ENCODE assay signal across 8 cellular contexts in the genomic region with DNA sequence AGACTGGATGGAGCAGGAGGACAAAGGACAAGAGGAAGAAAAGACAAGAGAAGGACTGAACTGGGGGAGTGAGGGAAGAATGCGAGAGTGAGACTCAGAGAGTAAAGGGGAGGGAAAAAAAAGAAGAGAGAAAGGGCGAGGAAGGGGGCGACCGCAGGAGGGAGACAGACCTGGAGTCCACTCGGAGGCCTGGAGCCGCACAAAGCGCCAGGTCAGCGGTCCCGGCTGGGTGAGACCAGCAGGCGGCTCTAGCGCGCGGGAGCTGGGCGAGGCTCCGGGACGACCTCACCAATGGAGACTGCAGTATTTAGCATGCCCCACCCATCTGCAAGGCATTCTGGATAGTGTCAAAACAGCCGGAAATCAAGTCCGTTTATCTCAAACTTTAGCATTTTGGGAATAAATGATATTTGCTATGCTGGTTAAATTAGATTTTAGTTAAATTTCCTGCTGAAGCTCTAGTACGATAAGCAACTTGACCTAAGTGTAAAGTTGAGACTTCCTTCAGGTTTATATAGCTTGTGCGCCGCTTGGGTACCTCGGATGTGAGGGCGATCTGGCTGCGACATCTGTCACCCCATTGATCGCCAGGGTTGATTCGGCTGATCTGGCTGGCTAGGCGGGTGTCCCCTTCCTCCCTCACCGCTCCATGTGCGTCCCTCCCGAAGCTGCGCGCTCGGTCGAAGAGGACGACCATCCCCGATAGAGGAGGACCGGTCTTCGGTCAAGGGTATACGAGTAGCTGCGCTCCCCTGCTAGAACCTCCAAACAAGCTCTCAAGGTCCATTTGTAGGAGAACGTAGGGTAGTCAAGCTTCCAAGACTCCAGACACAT. TPM values are rescaled to one million over a fixed set of nuclear protein-coding genes. Genes with fewer than 3 reads are reported as not detected.
DNase-seq lines count a peak whose midpoint lies in the region; ATAC-seq and TF ChIP-seq lines count a peak whose summit lies in the region.
"Not testable (repeated sequence)": the region's sequence is repeated elsewhere in the genome, so short reads cannot be mapped to it uniquely, and the experiment has no call there.

TSS of gene GSTA4 (minus strand) at position 206 of the 834 bp plus-strand sequence. CDS start 1,041 bp downstream, outside the sequence.

- not testable (repeated sequence) for H3K9me3 ChIP-seq in duodenal mucosa (ENCODE audit: control insufficient read depth in 1 of 2, low read length in 2 of 2); right lobe of liver

- H3K36me3 Mint-ChIP-seq in CD14-positive monocyte: not testable (repeated sequence)
- peaks cover 19% of the 10 kb centered on the region for H3K36me3 Mint-ChIP-seq in activated CD4-positive, alpha-beta memory T cell treated with anti-CD3 and anti-CD28 coated beads for 36 hours

- not testable (repeated sequence) for H3K27me3 ChIP-seq in duodenal mucosa (ENCODE audit: control insufficient read depth in 1 of 2, insufficient read depth in 2 of 2, low read length in 2 of 2); right lobe of liver

- intact Hi-C loops in CD14-positive monocyte (cut with micrococcal nuclease): loop anchor here (2.0 to 5.0 kb wide), 2 partner anchors 68 to 573 kb away; partner anchors contain the start of gene EFHC1 (in 1 of the 2)
- intact Hi-C loops in activated CD4-positive, alpha-beta memory T cell treated with anti-CD3 and anti-CD28 coated beads for 36 hours (cut with micrococcal nuclease): loop anchor here (1.0 to 10.0 kb wide), 12 partner anchors 11 to 708 kb away; partner anchors contain the start of genes GCLC, TMEM14A and TRAM2
- intact Hi-C loops in right lobe of liver (cut with DNase I): loop anchor here in 1 of 2 donors (10.0 kb wide), 1 partner anchor 110 kb away; no protein-coding TSS in a partner anchor

- peak; percentile 66 for TF ChIP-seq CTCF in CD14-positive monocyte (IDR thresholded peaks at IDR 0.05)
- peak; percentile 72 to 84 (median 79) for TF ChIP-seq CTCF in right lobe of liver (IDR thresholded peaks at IDR 0.05)

- not testable (repeated sequence) for H3K36me3 ChIP-seq in duodenal mucosa (ENCODE audit: control insufficient read depth in 1 of 2, insufficient read depth in 2 of 2, low read length in 2 of 2); right lobe of liver

- peak within 1 kb of the TSS; percentile 79 to 89 for H3K9ac ChIP-seq in duodenal mucosa (ENCODE audit: low read depth in 1 of 2, low read length in 2 of 2)

- peak within 1 kb of the TSS; percentile 94 to 98 (median 97) for H3K27ac Mint-ChIP-seq in CD14-positive monocyte
- peak within 1 kb of the TSS; percentile 99 for H3K27ac Mint-ChIP-seq in activated CD4-positive, alpha-beta memory T cell treated with anti-CD3 and anti-CD28 coated beads for 36 hours

- CTCF ChIA-PET in activated CD4-positive, alpha-beta memory T cell treated with anti-CD3 and anti-CD28 coated beads for 36 hours (lab: Charles Lee): interaction anchor here (0.6 to 3.9 kb wide), 10 partner anchors 10 to 113 kb away, joined by 3 to 49 read pairs (median 4); partner anchors contain the start of gene FBXO9

- not testable (repeated sequence) for H3K9me3 Mint-ChIP-seq in CD14-positive monocyte; activated CD4-positive, alpha-beta memory T cell treated with anti-CD3 and anti-CD28 coated beads for 36 hours

- peak within 1 kb of the TSS; percentile 93 to 100 for H3K4me3 Mint-ChIP-seq in CD14-positive monocyte
- peak within 1 kb of the TSS; percentile 95 for H3K4me3 Mint-ChIP-seq in activated CD4-positive, alpha-beta memory T cell treated with anti-CD3 and anti-CD28 coated beads for 36 hours

- TF ChIP-seq POLR2A in right lobe of liver (IDR thresholded peaks at IDR 0.05): peak; percentile 72

- peaks cover 3 to 13% of the 10 kb centered on the region in 2 donors for H3K4me1 ChIP-seq in duodenal mucosa (ENCODE audit: control insufficient read depth in 1 of 2, insufficient read depth in 2 of 2, low read length in 2 of 2)
- H3K4me1 ChIP-seq in right lobe of liver: not testable (repeated sequence)

- H3K27me3 Mint-ChIP-seq in CD14-positive monocyte (ENCODE audit: low read depth in 3 of 3): peaks cover 21 to 24% (median 23%) of the 10 kb centered on the region in 3 donors
- not testable (repeated sequence) for H3K27me3 Mint-ChIP-seq in activated CD4-positive, alpha-beta memory T cell treated with anti-CD3 and anti-CD28 coated beads for 36 hours

- H3K27ac ChIP-seq in duodenal mucosa (ENCODE audit: low read depth, low read length) (peak within 1 kb of the TSS; percentile 89), right lobe of liver (peak within 1 kb of the TSS; percentile 74 to 89 (median 84))

- peak; percentile 94 for DNase-seq in CD14-positive monocyte (ENCODE audit: low spot score)
- peak; percentile 96 for DNase-seq in NCI-H774 (lab: John Stamatoyannopoulos, UW)
- DNase-seq in activated CD4-positive, alpha-beta memory T cell treated with anti-CD3 and anti-CD28 coated beads for 36 hours: peak; percentile 93
- DNase-seq in right lobe of liver: peak; percentile 97 to 98 (median 98)
- DNase-seq in stimulated activated CD4-positive, alpha-beta T cell treated with anti-CD3 and anti-CD28 coated beads, Interleukin-4, amount 100 ng/mL, for 4 hours: peak; percentile 77 to 85

- WGBS in right lobe of liver (ENCODE audit: insufficient coverage, low coverage, low lambda C conversion rate, missing lambda C conversion rate): 1% methylated on average over 33 of the region's 41 CpGs

- H3K4me1 Mint-ChIP-seq in CD14-positive monocyte: peaks cover 39% of the 10 kb centered on the region
- peaks cover 38% of the 10 kb centered on the region for H3K4me1 Mint-ChIP-seq in activated CD4-positive, alpha-beta memory T cell treated with anti-CD3 and anti-CD28 coated beads for 36 hours (ENCODE audit: low read depth)

- POLR2A ChIA-PET in activated CD4-positive, alpha-beta memory T cell treated with anti-CD3 and anti-CD28 coated beads for 36 hours (lab: Charles Lee): interaction anchor here (1.0 to 2.2 kb wide), 4 partner anchors 10 to 71 kb away, joined by 3 to 15 read pairs (median 4); no protein-coding TSS in a partner anchor

- peak; percentile 99 for ATAC-seq in GM19397 (IDR thresholded peaks at IDR 0.05; ENCODE audit: unreplicated experiment)
- ATAC-seq in HG03571 (IDR thresholded peaks at IDR 0.05; ENCODE audit: unreplicated experiment): peak; percentile 98
- peak; percentile 99 to 100 (median 99) for ATAC-seq in right lobe of liver

- H3K4me3 ChIP-seq in duodenal mucosa (ENCODE audit: low read depth in 1 of 2, low read length in 2 of 2) (peak within 1 kb of the TSS; percentile 92 to 98), right lobe of liver (peak within 1 kb of the TSS; percentile 55 to 65 (median 64))

RNA-seq across cellular contexts. Expression of gene GSTA4, which starts in this region (rescaled TPM):
- polyA plus RNA-seq in CD14-positive monocyte: under 1 TPM; 0.34 to 0.41 TPM
- 10 to 100 TPM; 18.5 to 22.3 TPM for total RNA-seq in activated CD4-positive, alpha-beta memory T cell treated with anti-CD3 and anti-CD28 coated beads for 36 hours
- 10 to 100 TPM in 3 of 6 experiments, 1 to 10 TPM in 3; 4.8 to 23.1 (median 9.2) TPM for total RNA-seq in right lobe of liver

Comparison
In these comparisons a context has a peak if more than half of its experiments do, and no peak if none do; other contexts are left out.
1. Peak in every context shown above with its lines: DNase-seq, ATAC-seq, H3K4me3 ChIP-seq and H3K27ac ChIP-seq.
2. Peak in DNase-seq in CD14-positive monocyte; RNA of the gene not detected or under 1 TPM.